16 cellular contexts compared by ENCODE assay signal in genomic region chr15:96089396-96090058, GRCh38.
DNase-seq lines count a peak whose midpoint lies in the region; ATAC-seq and TF ChIP-seq lines count a peak whose summit lies in the region.
"Had no signal": no experiment of that assay in that cellular context is flagged by ENCODE, and none has a peak within 500 bp of the region (broad histone marks: within the 10 kb centered on the region; RNA-seq: fewer than 3 reads in every experiment).

No MANE protein-coding gene starts in this region.

- H3K23ac ChIP-seq in trophoblast cell (ENCODE audit: low read length) = no peak overlapping the region

- no peak overlapping the region for H3K18ac ChIP-seq in trophoblast cell (ENCODE audit: low read length)

- no peaks in the 10 kb centered on the region for H3K27me3 ChIP-seq in heart left ventricle
- no peaks in the 10 kb centered on the region for H3K27me3 ChIP-seq in left ventricle myocardium inferior (ENCODE audit: low read depth)
- H3K27me3 ChIP-seq in KMS-11 (ENCODE audit: insufficient read depth, low read depth) = no peaks in the 10 kb centered on the region
- no peaks in the 10 kb centered on the region for H3K27me3 ChIP-seq in trophoblast cell (ENCODE audit: insufficient read depth, low read length)
- peaks cover 0 to 46% (median 4%) of the 10 kb centered on the region in 45 donors for H3K27me3 ChIP-seq in dorsolateral prefrontal cortex

- H2AFZ ChIP-seq in KMS-11 (ENCODE audit: low read depth) (peak overlapping the region; percentile 72; the same call in 1 of the 2 replicates), trophoblast cell (ENCODE audit: insufficient read depth, low read length, poor library complexity) (no peak overlapping the region)
- H2AFZ ChIP-seq: PC-9 had no signal

- TF ChIP-seq POLR2A in heart left ventricle (IDR thresholded peaks at IDR 0.05) = no peak

- no peak overlapping the region for H3K4ac ChIP-seq in trophoblast cell (ENCODE audit: low read depth, low read length)

- H2AK5ac ChIP-seq in trophoblast cell (ENCODE audit: low read length) = peak overlapping the region; percentile 87

- no peaks in the 10 kb centered on the region for H3K9me3 ChIP-seq in heart left ventricle
- H3K9me3 ChIP-seq in left ventricle myocardium inferior (replicated peaks) = no peaks in the 10 kb centered on the region
- no peaks in the 10 kb centered on the region for H3K9me3 ChIP-seq in trophoblast cell (ENCODE audit: insufficient read depth, low read depth, low read length)

- peaks cover 0 to 9% (median 3%) of the 10 kb centered on the region in 12 donors for H3K4me1 ChIP-seq in heart left ventricle
- H3K4me1 ChIP-seq in left ventricle myocardium inferior = no peaks in the 10 kb centered on the region
- peaks cover 50% of the 10 kb centered on the region for H3K4me1 ChIP-seq in KMS-11 (ENCODE audit: low read depth, poor library complexity, severe bottlenecking)
- H3K4me1 ChIP-seq in trophoblast cell (ENCODE audit: control insufficient read depth in 1 of 2, insufficient read depth in 2 of 2, low read length in 2 of 2) = peaks cover 0 to 4% of the 10 kb centered on the region in 2 experiments

- H3K36me3 ChIP-seq in heart left ventricle (no peaks in the 10 kb centered on the region), left ventricle myocardium inferior (no peaks in the 10 kb centered on the region), KMS-11 (ENCODE audit: insufficient read depth) (no peaks in the 10 kb centered on the region), trophoblast cell (ENCODE audit: control insufficient read depth in 1 of 2, insufficient read depth in 2 of 2, low read length in 2 of 2) (no peaks in the 10 kb centered on the region)

- H2BK5ac ChIP-seq in trophoblast cell (ENCODE audit: low read depth, low read length, poor library complexity) = no peak overlapping the region

- H4K20me1 ChIP-seq in KMS-11 (ENCODE audit: insufficient read depth) = no peaks in the 10 kb centered on the region

- TF ChIP-seq CTCF in heart left ventricle (IDR thresholded peaks at IDR 0.05) (no peak), left ventricle myocardium inferior (IDR thresholded peaks at IDR 0.05; ENCODE audit: borderline replicate concordance) (no peak), KMS-11 (conservative IDR thresholded peaks at IDR 0.05; ENCODE audit: low read depth, low read length) (no peak), dorsolateral prefrontal cortex (IDR thresholded peaks at IDR 0.05 in 54 of 56, conservative IDR thresholded peaks at IDR 0.05 in 2 of 56; ENCODE audit: low read depth in 1 of 56, partially characterized antibody in 56 of 56) (no peak)

- H4K91ac ChIP-seq in trophoblast cell (ENCODE audit: low read depth, low read length) = no peak overlapping the region

- H3K4me3 ChIP-seq in heart left ventricle (no peak overlapping the region), left ventricle myocardium inferior (no peak overlapping the region), KMS-11 (IDR thresholded peaks at IDR 0.05; ENCODE audit: insufficient read depth, low read depth, low read length) (no peak overlapping the region), trophoblast cell (ENCODE audit: low read depth, low read length) (no peak overlapping the region), dorsolateral prefrontal cortex (no peak overlapping the region)
- H3K4me3 ChIP-seq: PC-9 had no signal

- peak overlapping the region; percentile 77 for H3K4me2 ChIP-seq in KMS-11
- H3K4me2 ChIP-seq in trophoblast cell (ENCODE audit: low read length) = no peak overlapping the region
- H3K4me2 ChIP-seq: PC-9 had no signal

- WGBS in heart left ventricle, 4 donors = 48 to 68% (median 56%) methylated on average over 11 of the region's 11 CpGs
- no CpG with 5 or more reads among the region's 11 CpGs for WGBS in trophoblast cell (ENCODE audit: extremely low coverage, insufficient coverage, insufficient read length)

- peak overlapping the region; percentile 24 for H3K14ac ChIP-seq in trophoblast cell (ENCODE audit: low read length)

- peak overlapping the region; percentile 73 for H2BK12ac ChIP-seq in trophoblast cell (ENCODE audit: low read length)

- H3K79me1 ChIP-seq in trophoblast cell (ENCODE audit: low read length) = peaks cover 2% of the 10 kb centered on the region

- no peak overlapping the region for H2BK120ac ChIP-seq in trophoblast cell (ENCODE audit: insufficient read depth, low read length, poor library complexity)

- H4K12ac ChIP-seq in trophoblast cell (ENCODE audit: low read depth, low read length) = no peak overlapping the region

- intact Hi-C loops in heart left ventricle (cut with DNase I) = loop anchor here in 1 of 10 donors (10.0 kb wide), 1 partner anchor 65 kb away; no protein-coding TSS in a partner anchor
- intact Hi-C loops in left ventricle myocardium inferior (cut with micrococcal nuclease) = no loop called here
- intact Hi-C loops in left cardiac atrium (cut with DNase I) = no loop called here
- intact Hi-C loops in dorsolateral prefrontal cortex (cut with DNase I) = no loop called here

- H3K79me2 ChIP-seq in KMS-11 (ENCODE audit: insufficient read depth, low read depth) = no peaks in the 10 kb centered on the region
- no peaks in the 10 kb centered on the region for H3K79me2 ChIP-seq in trophoblast cell (ENCODE audit: control insufficient read depth, insufficient read depth, low read length, poor library complexity)

- peak in 3 of 4 donors; percentile 44 to 59 (median 54) for ATAC-seq in heart left ventricle
- peak; percentile 49 to 88 for ATAC-seq in left cardiac atrium

- H3K9ac ChIP-seq in KMS-11 (peak overlapping the region; percentile 24; the same call in 1 of the 2 replicates), trophoblast cell (ENCODE audit: low read length) (no peak overlapping the region)

- H3K27ac ChIP-seq in heart left ventricle = no peak overlapping the region
- H3K27ac ChIP-seq in left ventricle myocardium inferior (replicated peaks) = no peak overlapping the region
- peak overlapping the region; percentile 83 for H3K27ac ChIP-seq in KMS-11
- H3K27ac ChIP-seq in trophoblast cell (ENCODE audit: low read depth, low read length) = no peak overlapping the region
- H3K27ac ChIP-seq in dorsolateral prefrontal cortex = peak overlapping the region in 1 of 59 donors; percentile 22
- H3K27ac ChIP-seq: HL-60, PC-9 had no signal

- DNase-seq in heart left ventricle = peak in 1 of 5 donors; percentile 26
- no peak for DNase-seq in left ventricle myocardium inferior
- no peak for DNase-seq in left cardiac atrium
- DNase-seq in trophoblast cell = no peak
- no peak for DNase-seq in NOMO-1 (lab: John Stamatoyannopoulos, UW; ENCODE audit: unreplicated experiment in 2 of 2)
- no peak for DNase-seq in activated CD8-positive, alpha-beta memory T cell treated with anti-CD3 and anti-CD28 coated beads for 24 hours
- DNase-seq in dorsolateral prefrontal cortex = no peak
- DNase-seq: CD4-positive, alpha-beta memory T cell; DND-41; GDM1; NCI-H187 treated with DMSO at 0.1 percent for 48 hours; NCI-H345; NCI-H526 treated with DMSO at 0.1 percent for 48 hours; PC-9 had no signal

- H4K8ac ChIP-seq in trophoblast cell (ENCODE audit: low read depth, low read length) = no peak overlapping the region
